8 cellular contexts compared by ENCODE assay signal in genomic region chr2:20617081-20617575, GRCh38. TPM values are rescaled to one million over a fixed set of nuclear protein-coding genes. Genes with fewer than 3 reads are reported as not detected.
DNase-seq lines count a peak whose midpoint lies in the region; ATAC-seq, FAIRE-seq and TF ChIP-seq lines count a peak whose summit lies in the region.

No MANE protein-coding gene starts in this region.

- peak; percentile 6 for ATAC-seq in mucosa of descending colon

- H3K4me3 ChIP-seq in mucosa of descending colon, result no peak overlapping the region

- TF ChIP-seq POLR2A in H54 (IDR thresholded peaks at IDR 0.05; ENCODE audit: low read depth, low read length), result no peak

- peak; percentile 31 for DNase-seq in NCI-H510A (lab: John Stamatoyannopoulos, UW)
- DNase-seq in NCI-H510A treated with DMSO at 0.1 percent for 48 hours (lab: John Stamatoyannopoulos, UW), result no peak
- peak; percentile 75 for DNase-seq in ecto neural progenitor cell (ENCODE audit: low spot score)
- DNase-seq in mucosa of descending colon, result peak; percentile 54 to 66 (median 66)
- DNase-seq in type B pancreatic cell (ENCODE audit: extremely low spot score, unreplicated experiment), result no peak
- no peak for DNase-seq in stimulated activated CD8-positive, alpha-beta memory T cell treated with anti-CD3 and anti-CD28 coated beads, Interleukin-4, amount 100 ng/mL, for 48 hours
- no peak for DNase-seq in H54 (ENCODE audit: insufficient read length, low spot score)
- no peak for DNase-seq in D721Med (ENCODE audit: insufficient read length, low spot score)

- intact Hi-C loops in mucosa of descending colon (cut with DNase I, micrococcal nuclease), result no loop called here

- H3K27ac Mint-ChIP-seq in type B pancreatic cell, result peak overlapping the region; percentile 48

- H3K27me3 Mint-ChIP-seq in type B pancreatic cell, result no peaks in the 10 kb centered on the region

- no peak overlapping the region for H3K4me3 Mint-ChIP-seq in type B pancreatic cell

- H3K9me3 Mint-ChIP-seq in type B pancreatic cell, result no peaks in the 10 kb centered on the region

- peaks cover 6% of the 10 kb centered on the region for H3K36me3 Mint-ChIP-seq in type B pancreatic cell

- H3K4me1 ChIP-seq in mucosa of descending colon (ENCODE audit: low read depth), result peaks cover 11% of the 10 kb centered on the region

- no peaks in the 10 kb centered on the region for H3K9me3 ChIP-seq in mucosa of descending colon

- no peak for FAIRE-seq in H54 (lab: Jason Lieb, UNC)
- FAIRE-seq in D721Med (lab: Jason Lieb, UNC), result no peak

- peaks cover 32% of the 10 kb centered on the region for H3K4me1 Mint-ChIP-seq in type B pancreatic cell (ENCODE audit: unreplicated experiment)

- H3K36me3 ChIP-seq in mucosa of descending colon (ENCODE audit: low read depth), result no peaks in the 10 kb centered on the region

- TF ChIP-seq CTCF in mucosa of descending colon (IDR thresholded peaks at IDR 0.05), result no peak
- TF ChIP-seq CTCF in type B pancreatic cell (conservative IDR thresholded peaks at IDR 0.05), result no peak
- TF ChIP-seq CTCF in D721Med (IDR thresholded peaks at IDR 0.05; ENCODE audit: insufficient read depth, missing control alignments), result no peak

RNA-seq across cellular contexts. Expression of gene HS1BP3, which starts 33.8 kb away (rescaled TPM):
- total RNA-seq in mucosa of descending colon (10 to 100 TPM; 28.8 to 47.0 (median 29.7) TPM), type B pancreatic cell (ENCODE audit: low replicate concordance) (22.1 and 24.3 TPM in 2 replicates)

RNA-seq across cellular contexts. Expression of gene GDF7, which starts 49.8 kb away (rescaled TPM):
- total RNA-seq in mucosa of descending colon (under 1 TPM; 0.14 to 0.73 (median 0.14) TPM), type B pancreatic cell (ENCODE audit: low replicate concordance) (0.31 and 24.3 TPM in 2 replicates)

Comparison
In these comparisons a context has a peak if more than half of its experiments do, and no peak if none do; other contexts are left out.
1. DNase-seq: peak in NCI-H510A (single experiment), ecto neural progenitor cell (single experiment) and mucosa of descending colon (3 of 3); none in NCI-H510A treated with DMSO at 0.1 percent for 48 hours (single experiment), type B pancreatic cell (single experiment), stimulated activated CD8-positive, alpha-beta memory T cell treated with anti-CD3 and anti-CD28 coated beads, Interleukin-4, amount 100 ng/mL, for 48 hours (single experiment), H54 (single experiment) and D721Med (single experiment).